In genomic region chr11:73916435-73916834, GRCh38 we compare ENCODE assay signal across 24 cellular contexts. TPM values are rescaled to one million over a fixed set of nuclear protein-coding genes. Genes with fewer than 3 reads are reported as not detected.
DNase-seq lines count a peak whose midpoint lies in the region; ATAC-seq and TF ChIP-seq lines count a peak whose summit lies in the region.
"Had no signal": no experiment of that assay in that cellular context is flagged by ENCODE, and none has a peak within 500 bp of the region (broad histone marks: within the 10 kb centered on the region; RNA-seq: fewer than 3 reads in every experiment).

No MANE protein-coding gene starts in this region.

- H3K4me2 ChIP-seq in IMR-90 (ENCODE audit: low read depth, low read length): no peak overlapping the region
- H3K4me2 ChIP-seq: GM23338, PC-9 had no signal

- H3K9me3 ChIP-seq in IMR-90 (ENCODE audit: control insufficient read depth, insufficient read depth, low read length) (no peaks in the 10 kb centered on the region), mucosa of descending colon (no peaks in the 10 kb centered on the region)
- H3K9me3 ChIP-seq: right lobe of liver, thyroid gland had no signal

- no peak overlapping the region for H3K4me3 ChIP-seq in IMR-90 (ENCODE audit: insufficient read depth, low read depth, low read length)
- no peak overlapping the region for H3K4me3 ChIP-seq in mucosa of descending colon
- H3K4me3 ChIP-seq: dorsolateral prefrontal cortex, GM23338, PC-9, right lobe of liver, thyroid gland had no signal

- no peak for ATAC-seq in IMR-90 (ENCODE audit: low read depth)
- peak; percentile 67 for ATAC-seq in mucosa of descending colon
- no peak for ATAC-seq in natural killer cell
- ATAC-seq: esophagus mucosa; GM23338; HepG2; stimulated activated effector memory CD8-positive, alpha-beta T cell treated with anti-CD3 and anti-CD28 coated beads, Interleukin-12 subunit alpha, Interleukin-12 subunit beta, amount 100 ng/mL, for 72 hours had no signal

- CTCF ChIA-PET in IMR-90 (lab: Yijun Ruan, JAX): interaction anchor here (0.6 kb wide), 1 partner anchor 39 kb away, joined by 3 read pairs; no protein-coding TSS in a partner anchor

- H3K36me3 ChIP-seq in IMR-90 (ENCODE audit: control insufficient read depth, insufficient read depth, low read length) (peaks cover 40% of the 10 kb centered on the region), mucosa of descending colon (ENCODE audit: low read depth) (no peaks in the 10 kb centered on the region)

- POLR2A ChIA-PET in IMR-90 (lab: Charles Lee; ENCODE audit: unreplicated experiment): no interaction called here

- H2BK20ac ChIP-seq in IMR-90 (ENCODE audit: low read depth, low read length): no peak overlapping the region

- no peaks in the 10 kb centered on the region for H3K9me1 ChIP-seq in IMR-90 (ENCODE audit: insufficient read depth, low read length)

- DNase-seq in CD1c-positive myeloid dendritic cell (ENCODE audit: extremely low spot score): peak; percentile 11
- DNase-seq in IMR-90: peak; percentile 53
- DNase-seq in dermis blood vessel endothelial cell: peak; percentile 5
- DNase-seq in mucosa of descending colon: no peak
- no peak for DNase-seq in islet precursor cell
- no peak for DNase-seq in SIG-M5 treated with dmso at 0.1 percent for 504 hours (lab: John Stamatoyannopoulos, UW; ENCODE audit: unreplicated experiment)
- DNase-seq in HPDE6-E6E7 (ENCODE audit: extremely low spot score): no peak
- DNase-seq in natural killer cell: no peak
- DNase-seq: activated CD8-positive, alpha-beta memory T cell treated with anti-CD3 and anti-CD28 coated beads for 24 hours; dorsolateral prefrontal cortex; MM.1S; NCI-H1436 treated with DMSO at 0.1 percent for 48 hours; NCI-H2171; NCI-H748 treated with DMSO at 0.1 percent for 48 hours; PC-9; right lobe of liver; thyroid gland had no signal

- intact Hi-C loops in IMR-90 (cut with micrococcal nuclease) (no loop called here), mucosa of descending colon (cut with DNase I, micrococcal nuclease) (no loop called here), natural killer cell (cut with micrococcal nuclease) (no loop called here)

- dilution Hi-C loops in IMR-90 (cut with HindIII; ENCODE audit: low sequenced_read_pairs, unreplicated experiment): no loop called here

- peaks cover 27% of the 10 kb centered on the region for H3K36me3 Mint-ChIP-seq in natural killer cell

- H3K4ac ChIP-seq in IMR-90 (ENCODE audit: low read depth, low read length): no peak overlapping the region

- no peak overlapping the region for H2BK5ac ChIP-seq in IMR-90 (ENCODE audit: low read depth, low read length, poor library complexity, severe bottlenecking)

- H3K27ac ChIP-seq in IMR-90 (ENCODE audit: insufficient read depth, low read length): no peak overlapping the region
- H3K27ac ChIP-seq: dorsolateral prefrontal cortex, PC-9, right lobe of liver, thyroid gland had no signal

- in situ Hi-C loops in IMR-90 (cut with MboI; ENCODE audit: low sequenced_read_pairs): no loop called here

- H2AK5ac ChIP-seq in IMR-90 (ENCODE audit: low read depth, low read length): no peak overlapping the region

- no peak overlapping the region for H2BK15ac ChIP-seq in IMR-90 (ENCODE audit: low read depth, low read length)

- TF ChIP-seq POLR2A in IMR-90 (IDR thresholded peaks at IDR 0.05; ENCODE audit: low read depth, low read length): no peak

- H4K8ac ChIP-seq in IMR-90 (ENCODE audit: low read depth in 2 of 2, low read length in 2 of 2): no peak overlapping the region

- 0 out of 4 replicates have a peak, but pooled peaks cover 0 to 2% of the 10 kb centered on the region in 2 experiments for H3K79me1 ChIP-seq in IMR-90 (ENCODE audit: low read depth in 1 of 2, low read length in 2 of 2)

- no peak overlapping the region for H3K56ac ChIP-seq in IMR-90 (ENCODE audit: extremely low read depth, insufficient read depth, low read length)

- H3K4me3 Mint-ChIP-seq in natural killer cell: no peak overlapping the region
- H3K4me3 Mint-ChIP-seq: GM23338; stimulated activated effector memory CD8-positive, alpha-beta T cell treated with anti-CD3 and anti-CD28 coated beads, Interleukin-12 subunit alpha, Interleukin-12 subunit beta, amount 100 ng/mL, for 72 hours had no signal

- no peak overlapping the region for H3K18ac ChIP-seq in IMR-90 (ENCODE audit: low read depth, low read length)

- no CpG with 5 or more reads among the region's 1 CpG for WGBS in IMR-90 (ENCODE audit: extremely low coverage in 2 of 2, insufficient read length in 1 of 2), 2 experiments

- no peak for TF ChIP-seq RAD21 in IMR-90 (IDR thresholded peaks at IDR 0.05; ENCODE audit: low read length)

- H2AFZ ChIP-seq in IMR-90 (replicated peaks; ENCODE audit: low read length, poor library complexity): no peak overlapping the region
- H2AFZ ChIP-seq: GM23338, PC-9 had no signal

- no peaks in the 10 kb centered on the region for H4K20me1 ChIP-seq in IMR-90 (ENCODE audit: insufficient read depth, low read length)

- no peaks in the 10 kb centered on the region for H3K9me3 Mint-ChIP-seq in natural killer cell
- H3K9me3 Mint-ChIP-seq: activated naive CD4-positive, alpha-beta T cell treated with anti-CD3 and anti-CD28 coated beads, Interleukin-2, amount 50 U/mL, for 72 hours; GM23338; stimulated activated effector memory CD8-positive, alpha-beta T cell treated with anti-CD3 and anti-CD28 coated beads, Interleukin-12 subunit alpha, Interleukin-12 subunit beta, amount 100 ng/mL, for 72 hours had no signal

- no peaks in the 10 kb centered on the region for H3K27me3 ChIP-seq in IMR-90 (ENCODE audit: control insufficient read depth, insufficient read depth, low read length)
- H3K27me3 ChIP-seq: dorsolateral prefrontal cortex, right lobe of liver, thyroid gland had no signal

- H3K14ac ChIP-seq in IMR-90 (replicated peaks; ENCODE audit: low read depth, low read length): no peak overlapping the region

- no peak overlapping the region for H3K27ac Mint-ChIP-seq in natural killer cell
- H3K27ac Mint-ChIP-seq: activated naive CD4-positive, alpha-beta T cell treated with anti-CD3 and anti-CD28 coated beads, Interleukin-2, amount 50 U/mL, for 72 hours; GM23338; stimulated activated effector memory CD8-positive, alpha-beta T cell treated with anti-CD3 and anti-CD28 coated beads, Interleukin-12 subunit alpha, Interleukin-12 subunit beta, amount 100 ng/mL, for 72 hours had no signal

- H3K23ac ChIP-seq in IMR-90 (ENCODE audit: low read depth, low read length): no peak overlapping the region

- H4K5ac ChIP-seq in IMR-90 (ENCODE audit: low read depth, low read length): no peak overlapping the region

- H3K4me1 ChIP-seq in IMR-90 (ENCODE audit: control insufficient read depth, insufficient read depth, low read length) (no peaks in the 10 kb centered on the region), mucosa of descending colon (ENCODE audit: low read depth) (no peaks in the 10 kb centered on the region)
- H3K4me1 ChIP-seq: thyroid gland had no signal

- TF ChIP-seq CTCF in IMR-90 (conservative IDR thresholded peaks at IDR 0.05; ENCODE audit: low read depth, low read length) (no peak), mucosa of descending colon (IDR thresholded peaks at IDR 0.05) (no peak), natural killer cell (IDR thresholded peaks at IDR 0.05) (no peak)

- H3K9ac ChIP-seq in IMR-90 (ENCODE audit: low read depth, low read length): no peak overlapping the region

- H2AK9ac ChIP-seq in IMR-90 (replicated peaks; ENCODE audit: low read depth, low read length, poor library complexity): no peak overlapping the region

- no peaks in the 10 kb centered on the region for H3K27me3 Mint-ChIP-seq in natural killer cell (ENCODE audit: low read depth in 2 of 2)

- no peak overlapping the region for H2BK120ac ChIP-seq in IMR-90 (ENCODE audit: low read depth, low read length)

- no TSS peak for BruUV-seq in IMR-90 (replicated peaks; lab: Mats Ljungman, UMichigan)

- H3K4me1 Mint-ChIP-seq in natural killer cell: no peaks in the 10 kb centered on the region
- H3K4me1 Mint-ChIP-seq: GM23338; stimulated activated effector memory CD8-positive, alpha-beta T cell treated with anti-CD3 and anti-CD28 coated beads, Interleukin-12 subunit alpha, Interleukin-12 subunit beta, amount 100 ng/mL, for 72 hours had no signal

- no peak overlapping the region for H4K91ac ChIP-seq in IMR-90 (ENCODE audit: insufficient read depth, low read depth, low read length)

TF ChIP-seq in IMR-90, 13 proteins besides CTCF, POLR2A, EP300 and RAD21:
- TF ChIP-seq BHLHE40 (IDR thresholded peaks at IDR 0.05; ENCODE audit: low read depth, low read length) (no peak), CEBPB (IDR thresholded peaks at IDR 0.05; ENCODE audit: low read depth, low read length) (no peak), SMC3 (IDR thresholded peaks at IDR 0.05; ENCODE audit: low read depth, low read length) (no peak), NFE2L2 (IDR thresholded peaks at IDR 0.05; ENCODE audit: low read depth, low read length) (no peak)

RNA-seq across cellular contexts. Expression of gene DNAJB13, which starts 34.4 kb away (rescaled TPM):
- total RNA-seq in IMR-90 (2012; rRNA removed) (0.18 and 0.28 TPM in 2 replicates), dermis blood vessel endothelial cell (not detected in 2 replicates), mucosa of descending colon (not detected), natural killer cell (under 1 TPM in 1 of 3 donors, not detected in 2; 0.45 TPM)
- 0.10 and 0.48 TPM in 2 replicates for polyA plus RNA-seq in IMR-90 (2012; rRNA removed)
- 0.14 TPM in 1 of 2 replicates, not detected in the other for polyA plus RNA-seq in IMR-90 (2012; cell fraction: cytosol; rRNA removed)
- 0.15 and 0.33 TPM in 2 replicates for polyA plus RNA-seq in IMR-90 (2012; cell fraction: nucleus; rRNA removed; ENCODE audit: low replicate concordance)
- total RNA-seq: Daoy, esophagus mucosa, HepG2, right lobe of liver had no signal
- polyA plus RNA-seq: liver had no signal

RNA-seq across cellular contexts. Expression of gene PAAF1, which starts 39.6 kb away (rescaled TPM):
- total RNA-seq in IMR-90 (2012; rRNA removed) (15.0 and 15.1 TPM in 2 replicates), dermis blood vessel endothelial cell (8.2 and 10.6 TPM in 2 replicates), mucosa of descending colon (10 to 100 TPM; 13.8 to 19.7 (median 14.8) TPM), natural killer cell (10 to 100 TPM; 12.0 to 14.9 (median 13.7) TPM)
- 12.6 and 16.4 TPM in 2 replicates for polyA plus RNA-seq in IMR-90 (2012; rRNA removed)
- polyA plus RNA-seq in IMR-90 (2012; cell fraction: cytosol; rRNA removed): 4.6 and 6.3 TPM in 2 replicates
- polyA plus RNA-seq in IMR-90 (2012; cell fraction: nucleus; rRNA removed; ENCODE audit: low replicate concordance): 4.6 and 22.0 TPM in 2 replicates

RNA-seq across cellular contexts. Expression of gene COA4, which starts 39.8 kb away (rescaled TPM):
- total RNA-seq in IMR-90 (2012; rRNA removed): 78.0 and 95.5 TPM in 2 replicates
- 97.4 and 117 TPM in 2 replicates for polyA plus RNA-seq in IMR-90 (2012; rRNA removed)
- polyA plus RNA-seq in IMR-90 (2012; cell fraction: cytosol; rRNA removed): 166 and 219 TPM in 2 replicates
- 67.1 and 69.9 TPM in 2 replicates for polyA plus RNA-seq in IMR-90 (2012; cell fraction: nucleus; rRNA removed; ENCODE audit: low replicate concordance)
- 53.0 and 57.2 TPM in 2 replicates for total RNA-seq in dermis blood vessel endothelial cell
- total RNA-seq in mucosa of descending colon: 10 to 100 TPM; 55.7 to 76.3 (median 61.0) TPM
- total RNA-seq in natural killer cell: 10 to 100 TPM; 23.0 to 32.9 (median 26.0) TPM

Comparison
In these comparisons a context has a peak if more than half of its experiments do, and no peak if none do; other contexts are left out.
1. DNase-seq: peak in CD1c-positive myeloid dendritic cell (single experiment), IMR-90 (single experiment) and dermis blood vessel endothelial cell (single experiment); none in mucosa of descending colon (0 of 3), islet precursor cell (single experiment), SIG-M5 treated with dmso at 0.1 percent for 504 hours (single experiment), HPDE6-E6E7 (single experiment) and natural killer cell (single experiment).